In the genomic region with DNA sequence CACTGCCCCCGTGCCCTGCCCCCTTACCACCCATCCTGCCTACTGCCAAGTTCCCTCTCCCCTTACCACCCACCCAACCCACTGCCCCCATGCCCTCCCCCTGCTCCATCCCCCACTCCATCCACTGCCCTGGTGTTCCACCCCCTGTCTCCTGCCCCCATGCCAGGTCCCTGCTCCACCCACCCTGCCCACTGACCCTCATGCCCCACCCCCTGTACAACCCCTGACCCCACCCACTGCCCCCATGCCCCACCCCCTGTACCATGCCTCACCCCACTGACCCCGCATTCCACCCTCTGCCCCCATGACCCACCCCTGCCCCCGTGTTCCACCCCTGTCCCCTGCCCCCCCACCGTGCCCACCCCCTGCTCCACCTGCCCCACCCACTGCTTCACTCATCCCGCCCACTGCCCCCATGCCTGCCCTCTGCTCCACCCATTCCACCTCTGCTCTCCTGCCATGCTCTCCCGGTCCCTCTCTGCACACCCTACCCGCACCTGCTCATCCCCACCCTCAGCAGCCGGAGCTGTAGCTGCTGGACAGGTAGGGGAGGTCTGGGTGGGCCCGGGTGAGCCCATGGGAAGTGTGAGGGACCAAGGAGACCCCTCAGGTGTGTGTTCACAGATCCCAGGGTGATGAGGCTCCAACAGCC, we compare ENCODE assay signal across 14 cellular contexts.
"Had no signal": no experiment of that assay in that cellular context is flagged by ENCODE, and none has a peak within 500 bp of the region (broad histone marks: within the 10 kb centered on the region; RNA-seq: fewer than 3 reads in every experiment).

No MANE protein-coding gene starts in this region.

- H3K9me3 ChIP-seq: body of pancreas had no signal

- ATAC-seq: body of pancreas; natural killer cell treated with Interleukin-12 subunit alpha and Interleukin-12 subunit beta and Interleukin-15 and Interleukin-18, amount 100 ng/mL, for 72 hours had no signal

- H3K4me1 ChIP-seq: body of pancreas had no signal

- H3K27me3 ChIP-seq: body of pancreas had no signal

- H3K9me3 Mint-ChIP-seq: activated naive CD8-positive, alpha-beta T cell treated with anti-CD3 and anti-CD28 coated beads for 36 hours; activated T-helper 1 cell treated with anti-CD3 and anti-CD28 coated beads, Interleukin-12 subunit alpha, Interleukin-12 subunit beta, Interleukin-2, Interleukin-4 antibody, amounts not matched to agents 30 ng/mL and 10 ng/mL and 1 ng/mL, durations not matched to agents 14 hours and 24 hours and 36 hours; natural killer cell treated with Interleukin-12 subunit alpha and Interleukin-12 subunit beta and Interleukin-15 and Interleukin-18, amount 100 ng/mL, for 72 hours; stimulated activated naive B cell treated with anti-CD40 and anti-IgM and Interleukin-4, amounts not matched to agents 10 μg/mL and 1 μg/mL and 100 μg/mL, for 72 hours; type B pancreatic cell had no signal

- H3K4me1 Mint-ChIP-seq: activated naive CD8-positive, alpha-beta T cell treated with anti-CD3 and anti-CD28 coated beads for 36 hours had no signal

- DNase-seq: activated naive CD8-positive, alpha-beta T cell treated with anti-CD3 and anti-CD28 coated beads for 36 hours; amygdala; body of pancreas; caudate nucleus; mesendoderm; nucleus accumbens; stimulated activated naive B cell treated with anti-CD40 and anti-IgM and Interleukin-4, amounts not matched to agents 10 μg/mL and 1 μg/mL and 100 μg/mL, for 72 hours; T-helper 9 cell had no signal

- H3K27ac Mint-ChIP-seq: activated naive CD8-positive, alpha-beta T cell treated with anti-CD3 and anti-CD28 coated beads for 36 hours; activated T-helper 1 cell treated with anti-CD3 and anti-CD28 coated beads, Interleukin-12 subunit alpha, Interleukin-12 subunit beta, Interleukin-2, Interleukin-4 antibody, amounts not matched to agents 30 ng/mL and 10 ng/mL and 1 ng/mL, durations not matched to agents 14 hours and 24 hours and 36 hours; natural killer cell treated with Interleukin-12 subunit alpha and Interleukin-12 subunit beta and Interleukin-15 and Interleukin-18, amount 100 ng/mL, for 72 hours; type B pancreatic cell had no signal

- FAIRE-seq: colon, endometrium, keratinocyte had no signal

- H3K4me3 Mint-ChIP-seq: activated naive CD8-positive, alpha-beta T cell treated with anti-CD3 and anti-CD28 coated beads for 36 hours; activated T-helper 1 cell treated with anti-CD3 and anti-CD28 coated beads, Interleukin-12 subunit alpha, Interleukin-12 subunit beta, Interleukin-2, Interleukin-4 antibody, amounts not matched to agents 30 ng/mL and 10 ng/mL and 1 ng/mL, durations not matched to agents 14 hours and 24 hours and 36 hours; natural killer cell treated with Interleukin-12 subunit alpha and Interleukin-12 subunit beta and Interleukin-15 and Interleukin-18, amount 100 ng/mL, for 72 hours; type B pancreatic cell had no signal

- H3K4me3 ChIP-seq: body of pancreas had no signal

- H3K27me3 Mint-ChIP-seq: stimulated activated naive B cell treated with anti-CD40 and anti-IgM and Interleukin-4, amounts not matched to agents 10 μg/mL and 1 μg/mL and 100 μg/mL, for 72 hours; type B pancreatic cell had no signal

- H3K27ac ChIP-seq: body of pancreas had no signal
